8 cellular contexts compared by ENCODE assay signal in genomic region chr7:5532520-5533335, GRCh38. TPM values are rescaled to one million over a fixed set of nuclear protein-coding genes. Genes with fewer than 3 reads are reported as not detected.
DNase-seq lines count a peak whose midpoint lies in the region; ATAC-seq and TF ChIP-seq lines count a peak whose summit lies in the region.

No MANE protein-coding gene starts in this region.

- H3K4me1 Mint-ChIP-seq in GM23338, result peaks cover 35% of the 10 kb centered on the region
- H3K4me1 Mint-ChIP-seq in activated naive CD4-positive, alpha-beta T cell treated with anti-CD3 and anti-CD28 coated beads, Interleukin-2, amount 50 U/mL, for 24 hours, result peaks cover 25% of the 10 kb centered on the region
- peaks cover 37 to 54% of the 10 kb centered on the region in 2 donors for H3K4me1 Mint-ChIP-seq in stimulated activated naive B cell treated with anti-CD40 and anti-IgM and Interleukin-4, amounts not matched to agents 10 μg/mL and 1 μg/mL and 100 μg/mL, for 72 hours

- H3K79me2 ChIP-seq in GM23338 (replicated peaks; ENCODE audit: insufficient read depth), result peaks cover 35% of the 10 kb centered on the region

- H3K27ac Mint-ChIP-seq in GM23338, result peak overlapping the region; percentile 99
- peak overlapping the region; percentile 83 for H3K27ac Mint-ChIP-seq in activated naive CD4-positive, alpha-beta T cell treated with anti-CD3 and anti-CD28 coated beads, Interleukin-2, amount 50 U/mL, for 24 hours
- peak overlapping the region; percentile 98 for H3K27ac Mint-ChIP-seq in stimulated activated naive B cell treated with anti-CD40 and anti-IgM and Interleukin-4, amounts not matched to agents 10 μg/mL and 1 μg/mL and 100 μg/mL, for 72 hours

- peaks cover 20% of the 10 kb centered on the region; the same call in 1 of the 2 replicates for H3K4me1 ChIP-seq in GM23338 (ENCODE audit: insufficient read depth)

- H4K20me1 ChIP-seq in GM23338 (replicated peaks; ENCODE audit: insufficient read depth), result peaks cover 16% of the 10 kb centered on the region

- ATAC-seq in GM23338 (peak; percentile 7), GM18873 (IDR thresholded peaks at IDR 0.05; ENCODE audit: low FRiP score, unreplicated experiment) (no peak)
- peak; percentile 48 to 56 for ATAC-seq in stimulated activated naive B cell treated with anti-CD40 and anti-IgM and Interleukin-4, amounts not matched to agents 10 μg/mL and 1 μg/mL and 100 μg/mL, for 72 hours (replicated peaks)

- H3K27me3 ChIP-seq in GM23338 (ENCODE audit: insufficient read depth), result no peaks in the 10 kb centered on the region

- H3K9me2 ChIP-seq in GM23338 (ENCODE audit: insufficient read depth), result no peaks in the 10 kb centered on the region

- peaks cover 21% of the 10 kb centered on the region for H3K36me3 Mint-ChIP-seq in GM23338 (ENCODE audit: low read depth)
- H3K36me3 Mint-ChIP-seq in activated naive CD4-positive, alpha-beta T cell treated with anti-CD3 and anti-CD28 coated beads, Interleukin-2, amount 50 U/mL, for 24 hours, result peaks cover 14% of the 10 kb centered on the region
- peaks cover 27 to 32% of the 10 kb centered on the region in 2 donors for H3K36me3 Mint-ChIP-seq in stimulated activated naive B cell treated with anti-CD40 and anti-IgM and Interleukin-4, amounts not matched to agents 10 μg/mL and 1 μg/mL and 100 μg/mL, for 72 hours

- H3F3A ChIP-seq in GM23338 (replicated peaks; ENCODE audit: low read depth), result peaks cover 36% of the 10 kb centered on the region

- H3K27ac ChIP-seq in GM23338 (ENCODE audit: low read depth), result peak overlapping the region; percentile 100

- TF ChIP-seq CTCF in GM12875 (IDR thresholded peaks at IDR 0.05; ENCODE audit: borderline replicate concordance, insufficient read depth, low read depth, low read length) (no peak), GM23338 (conservative IDR thresholded peaks at IDR 0.05; ENCODE audit: low read depth in 2 of 2) (no peak)

- H2AFZ ChIP-seq in GM23338, result no peak overlapping the region

- H3K27me3 Mint-ChIP-seq in GM23338 (ENCODE audit: insufficient read depth, low read depth, poor library complexity), result peaks cover 41% of the 10 kb centered on the region
- H3K27me3 Mint-ChIP-seq in activated naive CD4-positive, alpha-beta T cell treated with anti-CD3 and anti-CD28 coated beads, Interleukin-2, amount 50 U/mL, for 24 hours, result no peaks in the 10 kb centered on the region
- H3K27me3 Mint-ChIP-seq in stimulated activated naive B cell treated with anti-CD40 and anti-IgM and Interleukin-4, amounts not matched to agents 10 μg/mL and 1 μg/mL and 100 μg/mL, for 72 hours, result peaks cover 14 to 15% of the 10 kb centered on the region in 2 donors

- peak overlapping the region; percentile 79 for H3K4me2 ChIP-seq in GM23338

- H3K4me3 Mint-ChIP-seq in GM23338, result peak overlapping the region; percentile 90
- peak overlapping the region; percentile 97 for H3K4me3 Mint-ChIP-seq in activated naive CD4-positive, alpha-beta T cell treated with anti-CD3 and anti-CD28 coated beads, Interleukin-2, amount 50 U/mL, for 24 hours
- H3K4me3 Mint-ChIP-seq in stimulated activated naive B cell treated with anti-CD40 and anti-IgM and Interleukin-4, amounts not matched to agents 10 μg/mL and 1 μg/mL and 100 μg/mL, for 72 hours, result peak overlapping the region; percentile 91

- H3K4me3 ChIP-seq in GM12875 (ENCODE audit: low read depth, low read length) (peak overlapping the region; percentile 98), GM23338 (peak overlapping the region; percentile 46)

- H3K9me3 Mint-ChIP-seq in GM23338, result peaks cover 15% of the 10 kb centered on the region
- no peaks in the 10 kb centered on the region for H3K9me3 Mint-ChIP-seq in activated naive CD4-positive, alpha-beta T cell treated with anti-CD3 and anti-CD28 coated beads, Interleukin-2, amount 50 U/mL, for 24 hours
- H3K9me3 Mint-ChIP-seq in stimulated activated naive B cell treated with anti-CD40 and anti-IgM and Interleukin-4, amounts not matched to agents 10 μg/mL and 1 μg/mL and 100 μg/mL, for 72 hours, result no peaks in the 10 kb centered on the region

- peaks cover 17% of the 10 kb centered on the region for H3K36me3 ChIP-seq in GM23338 (ENCODE audit: insufficient read depth)

- DNase-seq in GM23338 (ENCODE audit: low spot score) (peak; percentile 50), NOMO-1 (lab: John Stamatoyannopoulos, UW; ENCODE audit: unreplicated experiment in 2 of 2) (peak; percentile 89 to 94), left kidney (ENCODE audit: low read depth, low spot score) (peak; percentile 72), NCI-H1436 treated with DMSO at 0.1 percent for 48 hours (lab: John Stamatoyannopoulos, UW) (no peak)
- peak; percentile 93 for DNase-seq in stimulated activated naive B cell treated with anti-CD40 and anti-IgM and Interleukin-4, amounts not matched to agents 10 μg/mL and 1 μg/mL and 100 μg/mL, for 72 hours

TF ChIP-seq in GM23338, 12 proteins besides CTCF, POLR2A, EP300 and RAD21:
- TF ChIP-seq EZH2 (IDR thresholded peaks at IDR 0.05; ENCODE audit: low read depth, unreplicated experiment), result no peak
- no peak for TF ChIP-seq ZNF114 (CRISPR knock-in tag; IDR thresholded peaks at IDR 0.05)

RNA-seq across cellular contexts. Expression of gene ACTB, which starts 2.3 kb away (rescaled TPM):
- 6,061 and 6,196 TPM in 2 replicates for total RNA-seq in GM23338 (2014; rRNA removed; shearing (Covaris generic))
- polyA plus RNA-seq in GM23338 (2016; fragmentation: Nextera tagmentation; extraction: Ambion mirVana), result 11,484 and 12,398 TPM in 2 replicates

RNA-seq across cellular contexts. Expression of gene FBXL18, which starts 19.1 kb away (rescaled TPM):
- 18.1 and 21.8 TPM in 2 replicates for total RNA-seq in GM23338 (2014; rRNA removed; shearing (Covaris generic))
- 10.5 and 11.6 TPM in 2 replicates for polyA plus RNA-seq in GM23338 (2016; fragmentation: Nextera tagmentation; extraction: Ambion mirVana)

RNA-seq across cellular contexts. Expression of gene FSCN1, which starts 59.9 kb away (rescaled TPM):
- total RNA-seq in GM23338 (2014; rRNA removed; shearing (Covaris generic)), result 654 and 734 TPM in 2 replicates
- polyA plus RNA-seq in GM23338 (2016; fragmentation: Nextera tagmentation; extraction: Ambion mirVana), result 135 and 146 TPM in 2 replicates
